In genomic region chr6:25506020-25506419, GRCh38 we compare ENCODE assay signal across 29 cellular contexts.
"Had no signal": no experiment of that assay in that cellular context is flagged by ENCODE, and none has a peak within 500 bp of the region (broad histone marks: within the 10 kb centered on the region; RNA-seq: fewer than 3 reads in every experiment).

No MANE protein-coding gene starts in this region.

- H3K9ac ChIP-seq: neural progenitor cell, parathyroid adenoma had no signal

- H3K4me3 Mint-ChIP-seq: naive thymus-derived CD4-positive, alpha-beta T cell; natural killer cell; nephron; neural progenitor cell; stimulated activated effector memory CD8-positive, alpha-beta T cell treated with anti-CD3 and anti-CD28 coated beads, Interleukin-12 subunit alpha, Interleukin-12 subunit beta, amount 100 ng/mL, for 72 hours; stimulated activated naive B cell treated with anti-CD40 and anti-IgM and Interleukin-4, amounts not matched to agents 10 μg/mL and 1 μg/mL and 100 μg/mL, for 72 hours; stimulated activated naive CD8-positive, alpha-beta T cell treated with anti-CD3 and anti-CD28 coated beads, Interleukin-15, Interleukin-2, amounts not matched to agents 100 ng/mL and 50 ng/mL, for 24 hours had no signal

- H3K4me1 Mint-ChIP-seq: naive thymus-derived CD4-positive, alpha-beta T cell; natural killer cell; stimulated activated effector memory CD8-positive, alpha-beta T cell treated with anti-CD3 and anti-CD28 coated beads, Interleukin-12 subunit alpha, Interleukin-12 subunit beta, amount 100 ng/mL, for 72 hours; stimulated activated naive B cell treated with anti-CD40 and anti-IgM and Interleukin-4, amounts not matched to agents 10 μg/mL and 1 μg/mL and 100 μg/mL, for 72 hours had no signal

- H3K4me1 ChIP-seq: parathyroid adenoma, psoas muscle, right lobe of liver, stomach, thyroid gland, tibial nerve, upper lobe of left lung, vagina had no signal

- ATAC-seq: naive thymus-derived CD4-positive, alpha-beta T cell; natural killer cell; psoas muscle; right cardiac atrium; right lobe of liver; stimulated activated effector memory CD8-positive, alpha-beta T cell treated with anti-CD3 and anti-CD28 coated beads, Interleukin-12 subunit alpha, Interleukin-12 subunit beta, amount 100 ng/mL, for 72 hours; stimulated activated naive B cell treated with anti-CD40 and anti-IgM and Interleukin-4, amounts not matched to agents 10 μg/mL and 1 μg/mL and 100 μg/mL, for 72 hours had no signal

- H2AFZ ChIP-seq: neural progenitor cell, parathyroid adenoma had no signal

- H3K36me3 Mint-ChIP-seq: natural killer cell; stimulated activated effector memory CD8-positive, alpha-beta T cell treated with anti-CD3 and anti-CD28 coated beads, Interleukin-12 subunit alpha, Interleukin-12 subunit beta, amount 100 ng/mL, for 72 hours; stimulated activated naive B cell treated with anti-CD40 and anti-IgM and Interleukin-4, amounts not matched to agents 10 μg/mL and 1 μg/mL and 100 μg/mL, for 72 hours had no signal

- H3K4me2 ChIP-seq: neural progenitor cell had no signal

- H3K27me3 ChIP-seq: neural progenitor cell, ovary, right lobe of liver, stomach, thyroid gland, tibial nerve, upper lobe of left lung, vagina had no signal

- H3K27ac ChIP-seq: neural progenitor cell, ovary, parathyroid adenoma, psoas muscle, right lobe of liver, skin epidermis, stomach, thoracic aorta, thyroid gland, tibial nerve, upper lobe of left lung, vagina had no signal

- H3K79me2 ChIP-seq: parathyroid adenoma had no signal

- H3K27ac Mint-ChIP-seq: naive thymus-derived CD4-positive, alpha-beta T cell; natural killer cell; nephron; neural progenitor cell; progenitor cell of endocrine pancreas; stimulated activated effector memory CD8-positive, alpha-beta T cell treated with anti-CD3 and anti-CD28 coated beads, Interleukin-12 subunit alpha, Interleukin-12 subunit beta, amount 100 ng/mL, for 72 hours; stimulated activated naive B cell treated with anti-CD40 and anti-IgM and Interleukin-4, amounts not matched to agents 10 μg/mL and 1 μg/mL and 100 μg/mL, for 72 hours; stimulated activated naive CD8-positive, alpha-beta T cell treated with anti-CD3 and anti-CD28 coated beads, Interleukin-15, Interleukin-2, amounts not matched to agents 100 ng/mL and 50 ng/mL, for 24 hours had no signal

- H3K4me3 ChIP-seq: neural progenitor cell, ovary, psoas muscle, right lobe of liver, skin epidermis, stomach, thoracic aorta, thyroid gland, tibial nerve, upper lobe of left lung, vagina had no signal

- H3K36me3 ChIP-seq: ovary, right lobe of liver, thoracic aorta, thyroid gland, tibial nerve, vagina had no signal

- H3K9me3 ChIP-seq: ovary, psoas muscle, right lobe of liver, stomach, thoracic aorta, thyroid gland, tibial nerve, upper lobe of left lung, vagina had no signal

- DNase-seq: naive thymus-derived CD4-positive, alpha-beta T cell; natural killer cell; occipital lobe; ovary; posterior cingulate gyrus; psoas muscle; right cardiac atrium; right lobe of liver; stimulated activated CD4-positive, alpha-beta T cell treated with anti-CD3 and anti-CD28 coated beads, Interleukin-15, amount 100 ng/mL, for 24 hours; stimulated activated CD4-positive, alpha-beta T cell treated with anti-CD3 and anti-CD28 coated beads, Interleukin-2, amount 100 ng/mL, for 24 hours; stimulated activated CD4-positive, alpha-beta T cell treated with anti-CD3 and anti-CD28 coated beads, Interleukin-2, amount 100 ng/mL, for 48 hours; stimulated activated CD4-positive, alpha-beta T cell treated with anti-CD3 and anti-CD28 coated beads, Interleukin-4, amount 100 ng/mL, for 24 hours; stimulated activated naive B cell treated with anti-CD40 and anti-IgM and Interleukin-4, amounts not matched to agents 10 μg/mL and 1 μg/mL and 100 μg/mL, for 72 hours; stimulated activated naive CD4-positive, alpha-beta T cell treated with Interleukin-2 at 50 U/mL for 16 hours; stomach; thyroid gland; trophoblast cell; upper lobe of left lung had no signal

- H3K9me3 Mint-ChIP-seq: natural killer cell; nephron; neural progenitor cell; stimulated activated effector memory CD8-positive, alpha-beta T cell treated with anti-CD3 and anti-CD28 coated beads, Interleukin-12 subunit alpha, Interleukin-12 subunit beta, amount 100 ng/mL, for 72 hours; stimulated activated naive B cell treated with anti-CD40 and anti-IgM and Interleukin-4, amounts not matched to agents 10 μg/mL and 1 μg/mL and 100 μg/mL, for 72 hours; stimulated activated naive CD8-positive, alpha-beta T cell treated with anti-CD3 and anti-CD28 coated beads, Interleukin-15, Interleukin-2, amounts not matched to agents 100 ng/mL and 50 ng/mL, for 24 hours had no signal

- FAIRE-seq: urothelium cell line had no signal

- H3K27me3 Mint-ChIP-seq: naive thymus-derived CD4-positive, alpha-beta T cell; progenitor cell of endocrine pancreas; stimulated activated naive B cell treated with anti-CD40 and anti-IgM and Interleukin-4, amounts not matched to agents 10 μg/mL and 1 μg/mL and 100 μg/mL, for 72 hours; stimulated activated naive CD8-positive, alpha-beta T cell treated with anti-CD3 and anti-CD28 coated beads, Interleukin-15, Interleukin-2, amounts not matched to agents 100 ng/mL and 50 ng/mL, for 24 hours had no signal
